ENCODE assay signal across 22 cellular contexts in the genomic region with DNA sequence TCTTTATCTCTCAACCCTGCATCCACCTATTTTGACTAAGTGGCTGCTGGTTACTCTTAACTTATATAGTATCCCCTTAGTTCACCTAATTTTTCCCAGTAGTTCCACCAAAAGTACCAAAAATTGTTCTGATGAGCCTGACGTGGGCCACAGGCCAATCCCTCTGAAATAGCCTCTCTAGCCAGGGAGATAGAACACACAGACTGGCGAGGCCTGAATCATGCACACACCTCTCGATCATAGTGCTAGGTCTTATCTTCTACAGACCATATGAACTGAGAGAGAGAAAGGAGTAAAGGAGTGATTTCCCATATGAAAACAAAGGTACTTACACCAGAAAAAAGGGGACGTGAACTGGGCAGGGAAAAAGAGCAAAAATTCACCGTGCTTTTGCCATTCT.
"Had no signal": no experiment of that assay in that cellular context is flagged by ENCODE, and none has a peak within 500 bp of the region (broad histone marks: within the 10 kb centered on the region; RNA-seq: fewer than 3 reads in every experiment).

No MANE protein-coding gene starts in this region.

- H3K27me3 ChIP-seq: body of pancreas, upper lobe of right lung had no signal

- ATAC-seq: body of pancreas; mucosa of descending colon; stimulated activated effector memory CD8-positive, alpha-beta T cell treated with anti-CD3 and anti-CD28 coated beads, Interleukin-12 subunit alpha, Interleukin-12 subunit beta, amount 100 ng/mL, for 72 hours; stimulated activated naive CD8-positive, alpha-beta T cell treated with anti-CD3 and anti-CD28 coated beads, Interleukin-15, amount 100 ng/mL, for 72 hours; T-helper 17 cell had no signal

- DNase-seq: activated CD4-positive, alpha-beta memory T cell treated with anti-CD3 and anti-CD28 coated beads for 36 hours; activated CD4-positive, alpha-beta T cell treated with anti-CD3 and anti-CD28 coated beads for 48 hours; activated CD4-positive, CD25-positive, alpha-beta regulatory T cell; activated effector memory CD4-positive, alpha-beta T cell treated with anti-CD3 and anti-CD28 coated beads, Interleukin-2, amount 50 U/mL, for 16 hours; activated naive CD4-positive, alpha-beta T cell treated with anti-CD3 and anti-CD28 coated beads, Interleukin-2, amount 10 ng/mL, durations not matched to agents 7 days and 5 days; body of pancreas; caudate nucleus; effector memory CD4-positive, alpha-beta T cell; foreskin melanocyte; lower lobe of right lung; mesendoderm; mucosa of descending colon; nucleus accumbens; retina; stimulated activated CD4-positive, alpha-beta T cell treated with anti-CD3 and anti-CD28 coated beads, Interleukin-2, amount 100 ng/mL, for 24 hours; stimulated activated naive CD8-positive, alpha-beta T cell treated with anti-CD3 and anti-CD28 coated beads, Interleukin-15, amount 100 ng/mL, for 72 hours; SW 1271; T-helper 17 cell; upper lobe of right lung had no signal

- H3K27ac ChIP-seq: body of pancreas, lower lobe of right lung, SK-N-MC, skin epidermis, upper lobe of right lung had no signal

- H3K4me3 ChIP-seq: body of pancreas, lower lobe of right lung, mucosa of descending colon, SK-N-MC, skin epidermis, upper lobe of right lung had no signal

- H3K9me3 ChIP-seq: body of pancreas, lower lobe of right lung, mucosa of descending colon, upper lobe of right lung had no signal

- H3K36me3 ChIP-seq: lower lobe of right lung, upper lobe of right lung had no signal
